Comparison of ENCODE assay signal across 8 cellular contexts in genomic region chrX:102712967-102713677, GRCh38. TPM values are rescaled to one million over a fixed set of nuclear protein-coding genes. Genes with fewer than 3 reads are reported as not detected.
DNase-seq lines count a peak whose midpoint lies in the region; ATAC-seq, FAIRE-seq and TF ChIP-seq lines count a peak whose summit lies in the region.

No MANE protein-coding gene starts in this region.

- CTCF ChIA-PET in CD8-positive, alpha-beta T cell (lab: Charles Lee) = no interaction called here
- CTCF ChIA-PET in RWPE1 (lab: Yijun Ruan, JAX) = no interaction called here

- no peak for FAIRE-seq in GM19239 (lab: Jason Lieb, UNC)

- ATAC-seq in CD8-positive, alpha-beta T cell = peak; percentile 36
- peak; percentile 11 for ATAC-seq in HG02610 (IDR thresholded peaks at IDR 0.05; ENCODE audit: unreplicated experiment)
- ATAC-seq in HG03378 (IDR thresholded peaks at IDR 0.05; ENCODE audit: unreplicated experiment) = no peak

- no peak overlapping the region for H3K27ac ChIP-seq in CD8-positive, alpha-beta T cell (ENCODE audit: low read depth, low read length)
- H3K27ac ChIP-seq in RWPE1 (no peak overlapping the region; the same call in 1 of the 2 replicates), skin epidermis (peak overlapping the region in 15 of 21 experiments; percentile 17 to 88 (median 64))

- peak overlapping the region; percentile 85 for H3K4me3 Mint-ChIP-seq in CD8-positive, alpha-beta T cell

- no peaks in the 10 kb centered on the region for H3K9me3 ChIP-seq in CD8-positive, alpha-beta T cell (ENCODE audit: low read length)

- intact Hi-C loops in CD8-positive, alpha-beta T cell (cut with DNase I, micrococcal nuclease) = loop anchor here (1.0 to 10.0 kb wide), 4 partner anchors 33 to 108 kb away; partner anchors contain the start of gene GPRASP1 (in 1 of the 2)

- DNase-seq in CD8-positive, alpha-beta T cell = peak in 1 of 7 experiments; percentile 10
- peak; percentile 29 for DNase-seq in RWPE1 (ENCODE audit: low spot score)
- DNase-seq in dedifferentiated amniotic fluid mesenchymal stem cell (ENCODE audit: extremely low spot score) = peak; percentile 38
- no peak for DNase-seq in kidney epithelial cell (ENCODE audit: low read depth)
- DNase-seq in GM19239 (ENCODE audit: insufficient read length, low spot score) = no peak

- TF ChIP-seq CTCF in CD8-positive, alpha-beta T cell (IDR thresholded peaks at IDR 0.05) = no peak
- peak; percentile 61 for TF ChIP-seq CTCF in RWPE1 (conservative IDR thresholded peaks at IDR 0.05; ENCODE audit: low read depth)
- peak; percentile 64 for TF ChIP-seq CTCF in kidney epithelial cell (IDR thresholded peaks at IDR 0.05; ENCODE audit: insufficient read depth, low read length, poor library complexity, severe bottlenecking)

- no peaks in the 10 kb centered on the region for H3K27me3 ChIP-seq in CD8-positive, alpha-beta T cell (ENCODE audit: insufficient read depth, low read length)
- peaks cover 3% of the 10 kb centered on the region for H3K27me3 ChIP-seq in kidney epithelial cell (ENCODE audit: control insufficient read depth, insufficient read depth, low read length)

- no peak overlapping the region for H3K27ac Mint-ChIP-seq in CD8-positive, alpha-beta T cell

- no peaks in the 10 kb centered on the region for H3K36me3 ChIP-seq in CD8-positive, alpha-beta T cell (ENCODE audit: insufficient read depth, low read length)
- H3K36me3 ChIP-seq in kidney epithelial cell (ENCODE audit: control insufficient read depth, insufficient read depth, low read length) = no peaks in the 10 kb centered on the region

- no peaks in the 10 kb centered on the region for H3K9me3 Mint-ChIP-seq in CD8-positive, alpha-beta T cell

- peaks cover 4% of the 10 kb centered on the region for H3K4me1 ChIP-seq in CD8-positive, alpha-beta T cell (ENCODE audit: insufficient read depth, low read length)

- peaks cover 2% of the 10 kb centered on the region for H3K27me3 Mint-ChIP-seq in CD8-positive, alpha-beta T cell (ENCODE audit: low read depth)

- no peaks in the 10 kb centered on the region for H3K36me3 Mint-ChIP-seq in CD8-positive, alpha-beta T cell

- H3K4me3 ChIP-seq in CD8-positive, alpha-beta T cell (ENCODE audit: low read depth, low read length) = peak overlapping the region; percentile 54
- H3K4me3 ChIP-seq in kidney epithelial cell (ENCODE audit: low read depth, low read length) = peak overlapping the region; percentile 64
- peak overlapping the region; percentile 39 to 65 (median 59) for H3K4me3 ChIP-seq in skin epidermis

- POLR2A ChIA-PET in CD8-positive, alpha-beta T cell (lab: Charles Lee) = no interaction called here
- POLR2A ChIA-PET in RWPE1 (lab: Yijun Ruan, JAX; ENCODE audit: low non-redundant PET) = no interaction called here

- peaks cover 24% of the 10 kb centered on the region for H3K4me1 Mint-ChIP-seq in CD8-positive, alpha-beta T cell (ENCODE audit: low read depth)

RNA-seq across cellular contexts. Expression of gene GPRASP2, which starts 0.9 kb away (rescaled TPM):
- 1 to 10 TPM; 2.1 to 2.5 TPM for total RNA-seq in CD8-positive, alpha-beta T cell
- 10.5 and 10.6 TPM in 2 replicates for total RNA-seq in kidney epithelial cell

RNA-seq across cellular contexts. Expression of gene GPRASP3, which starts 7.4 kb away (rescaled TPM):
- under 1 TPM; 0.94 to 0.95 TPM for total RNA-seq in CD8-positive, alpha-beta T cell
- total RNA-seq in kidney epithelial cell = 3.1 and 9.5 TPM in 2 replicates

Comparison
In these comparisons a context has a peak if more than half of its experiments do, and no peak if none do; other contexts are left out.
1. DNase-seq: peak in RWPE1 (single experiment) and dedifferentiated amniotic fluid mesenchymal stem cell (single experiment); none in kidney epithelial cell (single experiment) and GM19239 (single experiment).
2. H3K27ac ChIP-seq: peak in skin epidermis (15 of 21); none in CD8-positive, alpha-beta T cell (single experiment) and RWPE1 (single experiment).
3. Peak in every context shown above with its lines, with median percentiles within 50 percentile points of each other: H3K4me3 ChIP-seq.